In genomic region chr1:165355977-165356811, GRCh38 we compare ENCODE assay signal across 12 cellular contexts. TPM values are rescaled to one million over a fixed set of nuclear protein-coding genes. Genes with fewer than 3 reads are reported as not detected.
A peak's percentile ranks its signal among the peaks of the same experiment; 100 is the strongest.
DNase-seq lines count a peak whose midpoint lies in the region; ATAC-seq and TF ChIP-seq lines count a peak whose summit lies in the region.
"Had no signal": no experiment of that assay in that cellular context is flagged by ENCODE, and none has a peak within 500 bp of the region (broad histone marks: within the 10 kb centered on the region; RNA-seq: fewer than 3 reads in every experiment).

Gene LMX1A, minus strand, starts transcription at chr1:165356715. Its CDS starts 1,156 bp downstream, at chr1:165355559.

- peaks cover 93% of the 10 kb centered on the region for H3K27me3 ChIP-seq in upper lobe of right lung

- H3K4me1 Mint-ChIP-seq in T-helper 1 cell treated with Interleukin-12 subunit alpha and Interleukin-12 subunit beta and Interleukin-4 antibody, amounts not matched to agents 30 μg/mL and 1 μg/mL, for 36 hours (ENCODE audit: low read depth), result no peaks in the 10 kb centered on the region
- H3K4me1 Mint-ChIP-seq in nephron, result peaks cover 42% of the 10 kb centered on the region

- DNase-seq in T-helper 1 cell, result no peak
- no peak for DNase-seq in fibroblast of pulmonary artery (ENCODE audit: low read depth)
- DNase-seq in upper lobe of right lung, result no peak
- no peak for DNase-seq in activated CD4-positive, alpha-beta T cell treated with anti-CD3 and anti-CD28 coated beads, Interleukin-2, amount 50 U/mL, for 4 hours
- DNase-seq in OCI-M1 (lab: John Stamatoyannopoulos, UW), result no peak
- DNase-seq in NCI-H2081 treated with DMSO at 0.1 percent for 48 hours (lab: John Stamatoyannopoulos, UW), result no peak
- DNase-seq: HFFc6, SIG-M5 had no signal

- intact Hi-C loops in upper lobe of right lung (cut with DNase I), result no loop called here

- no peaks in the 10 kb centered on the region for H3K9me3 ChIP-seq in upper lobe of right lung

- H3K4me3 Mint-ChIP-seq in T-helper 1 cell treated with Interleukin-12 subunit alpha and Interleukin-12 subunit beta and Interleukin-4 antibody, amounts not matched to agents 30 μg/mL and 1 μg/mL, for 36 hours, result no peak within 1 kb of the TSS
- H3K4me3 Mint-ChIP-seq in nephron, result peak within 1 kb of the TSS; percentile 75 to 80 (median 77)
- H3K4me3 Mint-ChIP-seq: HFFc6 had no signal

- peaks cover 83% of the 10 kb centered on the region for H3K27me3 Mint-ChIP-seq in T-helper 1 cell treated with Interleukin-12 subunit alpha and Interleukin-12 subunit beta and Interleukin-4 antibody, amounts not matched to agents 30 μg/mL and 1 μg/mL, for 36 hours (ENCODE audit: low read depth)
- H3K27me3 Mint-ChIP-seq in nephron (ENCODE audit: low read depth), result peaks cover 98% of the 10 kb centered on the region

- peaks cover 16% of the 10 kb centered on the region for H3K4me1 ChIP-seq in upper lobe of right lung

- peak within 1 kb of the TSS; percentile 25 for H3K4me3 ChIP-seq in fibroblast of pulmonary artery (replicated peaks; ENCODE audit: low read depth, low read length)
- H3K4me3 ChIP-seq in upper lobe of right lung, result peak within 1 kb of the TSS; percentile 36

- peak; percentile 28 for ATAC-seq in upper lobe of right lung

- no peaks in the 10 kb centered on the region for H3K36me3 Mint-ChIP-seq in T-helper 1 cell treated with Interleukin-12 subunit alpha and Interleukin-12 subunit beta and Interleukin-4 antibody, amounts not matched to agents 30 μg/mL and 1 μg/mL, for 36 hours (ENCODE audit: low read depth)
- no peaks in the 10 kb centered on the region for H3K36me3 Mint-ChIP-seq in nephron (ENCODE audit: low read depth)

- no peaks in the 10 kb centered on the region for H3K9me3 Mint-ChIP-seq in T-helper 1 cell treated with Interleukin-12 subunit alpha and Interleukin-12 subunit beta and Interleukin-4 antibody, amounts not matched to agents 30 μg/mL and 1 μg/mL, for 36 hours
- no peaks in the 10 kb centered on the region for H3K9me3 Mint-ChIP-seq in nephron
- H3K9me3 Mint-ChIP-seq: HFFc6 had no signal

- no peaks in the 10 kb centered on the region for H3K36me3 ChIP-seq in upper lobe of right lung

- H3K27ac Mint-ChIP-seq in T-helper 1 cell treated with Interleukin-12 subunit alpha and Interleukin-12 subunit beta and Interleukin-4 antibody, amounts not matched to agents 30 μg/mL and 1 μg/mL, for 36 hours, result peak within 1 kb of the TSS; percentile 52
- H3K27ac Mint-ChIP-seq in nephron, result no peak within 1 kb of the TSS
- H3K27ac Mint-ChIP-seq: HFFc6 had no signal

- no peak within 1 kb of the TSS for H3K27ac ChIP-seq in upper lobe of right lung
- H3K27ac ChIP-seq: KMS-11 had no signal

- TF ChIP-seq CTCF in fibroblast of pulmonary artery (IDR thresholded peaks at IDR 0.05; ENCODE audit: low read length, missing control alignments) (no peak), nephron (IDR thresholded peaks at IDR 0.05; ENCODE audit: unreplicated experiment in 3 of 3) (no peak), upper lobe of right lung (IDR thresholded peaks at IDR 0.05) (no peak)

RNA-seq across cellular contexts. Expression of gene LMX1A, which starts in this region (rescaled TPM):
- not detected for total RNA-seq in upper lobe of right lung
- total RNA-seq: epithelial cell of proximal tubule, HFFc6 had no signal

Comparison
In these comparisons a context has a peak if more than half of its experiments do, and no peak if none do; other contexts are left out.
1. Peak in ATAC-seq and H3K4me3 ChIP-seq in upper lobe of right lung; RNA of the gene not detected or under 1 TPM.